Comparison of ENCODE assay signal across 9 cellular contexts in genomic region chr20:34544109-34544793, GRCh38. TPM values are rescaled to one million over a fixed set of nuclear protein-coding genes. Genes with fewer than 3 reads are reported as not detected.
A peak's percentile ranks its signal among the peaks of the same experiment; 100 is the strongest.
DNase-seq lines count a peak whose midpoint lies in the region; TF ChIP-seq lines count a peak whose summit lies in the region.
"Had no signal": no experiment of that assay in that cellular context is flagged by ENCODE, and none has a peak within 500 bp of the region (broad histone marks: within the 10 kb centered on the region; RNA-seq: fewer than 3 reads in every experiment).

No MANE protein-coding gene starts in this region.

- peak overlapping the region; percentile 19; the same call in 1 of the 2 replicates for H3K4me2 ChIP-seq in DOHH2 (ENCODE audit: low read length)
- H3K4me2 ChIP-seq in neuronal stem cell (ENCODE audit: insufficient read depth, low read length, poor library complexity, severe bottlenecking): no peak overlapping the region

- no peaks in the 10 kb centered on the region for H3K9me3 ChIP-seq in DOHH2 (ENCODE audit: control insufficient read depth, insufficient read depth, low read length)
- H3K9me3 ChIP-seq in endodermal cell (ENCODE audit: control insufficient read depth, low read length): no peaks in the 10 kb centered on the region
- no peaks in the 10 kb centered on the region for H3K9me3 ChIP-seq in neuronal stem cell (replicated peaks in 1 of 2; ENCODE audit: control insufficient read depth in 2 of 2, insufficient read depth in 1 of 2, low read depth in 1 of 2, low read length in 2 of 2)

- peak overlapping the region; percentile 4 for H3K23ac ChIP-seq in neuronal stem cell (ENCODE audit: low read depth, low read length, poor library complexity)

- no peaks in the 10 kb centered on the region for H3K27me3 Mint-ChIP-seq in endodermal cell (ENCODE audit: insufficient read depth)

- peaks cover 19% of the 10 kb centered on the region for H3K4me1 Mint-ChIP-seq in endodermal cell

- H3K4me3 Mint-ChIP-seq in endodermal cell: peak overlapping the region; percentile 29

- H2AFZ ChIP-seq in neuronal stem cell (ENCODE audit: low read length): no peak overlapping the region

- no peak overlapping the region for H3K14ac ChIP-seq in neuronal stem cell (ENCODE audit: low read length)

- H3K79me2 ChIP-seq in DOHH2 (ENCODE audit: control insufficient read depth, low read length): no peaks in the 10 kb centered on the region

- TF ChIP-seq CTCF in DOHH2 (IDR thresholded peaks at IDR 0.05; ENCODE audit: low read depth, low read length, poor library complexity, severe bottlenecking) (no peak), endodermal cell (conservative IDR thresholded peaks at IDR 0.05) (peak; percentile 20), GM13976 (IDR thresholded peaks at IDR 0.05; ENCODE audit: borderline replicate concordance, control extremely low read depth, extremely low read depth, insufficient read depth, missing control alignments) (no peak), RWPE1 (conservative IDR thresholded peaks at IDR 0.05; ENCODE audit: low read depth) (no peak)

- no peak overlapping the region for H3K27ac Mint-ChIP-seq in endodermal cell

- no peaks in the 10 kb centered on the region for H3K9me3 Mint-ChIP-seq in endodermal cell

- H2BK15ac ChIP-seq in neuronal stem cell (ENCODE audit: low read length): no peak overlapping the region

- H4K20me1 ChIP-seq in DOHH2 (ENCODE audit: control insufficient read depth, insufficient read depth, low read depth, low read length): no peaks in the 10 kb centered on the region

- H2BK12ac ChIP-seq in neuronal stem cell (ENCODE audit: low read length): no peak overlapping the region

- no peak overlapping the region for H2BK120ac ChIP-seq in neuronal stem cell (ENCODE audit: low read depth, low read length)

- CTCF ChIA-PET in RWPE1 (lab: Yijun Ruan, JAX): interaction anchor here (0.7 to 1.6 kb wide), 5 partner anchors 10 to 41 kb away, joined by 3 read pairs; no protein-coding TSS in a partner anchor

- no peaks in the 10 kb centered on the region for H3K9me2 ChIP-seq in DOHH2 (replicated peaks; ENCODE audit: control insufficient read depth, low read length)

- H3K4ac ChIP-seq in neuronal stem cell (ENCODE audit: low read length): no peak overlapping the region

- no peaks in the 10 kb centered on the region for H3K79me1 ChIP-seq in neuronal stem cell (ENCODE audit: low read depth, low read length)

- peaks cover 28% of the 10 kb centered on the region for H3K36me3 Mint-ChIP-seq in endodermal cell (ENCODE audit: low read depth)

- H3K27ac ChIP-seq in DOHH2 (ENCODE audit: low read depth, low read length): no peak overlapping the region
- H3K27ac ChIP-seq in endodermal cell (ENCODE audit: low read depth, low read length): no peak overlapping the region
- no peak overlapping the region for H3K27ac ChIP-seq in neuronal stem cell (replicated peaks; ENCODE audit: low read length)
- no peak overlapping the region for H3K27ac ChIP-seq in RWPE1

- H2AK5ac ChIP-seq in neuronal stem cell (ENCODE audit: low read depth, low read length): no peak overlapping the region

- H4K8ac ChIP-seq in neuronal stem cell (ENCODE audit: low read depth, low read length): no peak overlapping the region

- peaks cover 7% of the 10 kb centered on the region; the same call in 1 of the 2 replicates for H3K36me3 ChIP-seq in DOHH2 (ENCODE audit: control insufficient read depth, low read length)
- H3K36me3 ChIP-seq in endodermal cell (ENCODE audit: control insufficient read depth, insufficient read depth, low read length): peaks cover 27% of the 10 kb centered on the region
- peaks cover 10 to 31% of the 10 kb centered on the region in 2 donors for H3K36me3 ChIP-seq in neuronal stem cell (replicated peaks in 1 of 2; ENCODE audit: control insufficient read depth in 2 of 2, insufficient read depth in 2 of 2, low read length in 2 of 2)

- H3K4me3 ChIP-seq in DOHH2 (ENCODE audit: low read length): no peak overlapping the region
- H3K4me3 ChIP-seq in endodermal cell (ENCODE audit: low read length): no peak overlapping the region
- peak overlapping the region in 1 of 2 donors; percentile 31 for H3K4me3 ChIP-seq in neuronal stem cell (ENCODE audit: low read length in 2 of 2)

- 0 out of 2 replicates have a peak, but pooled peaks cover 3% of the 10 kb centered on the region for H3K4me1 ChIP-seq in DOHH2 (ENCODE audit: control insufficient read depth, low read length)
- H3K4me1 ChIP-seq in endodermal cell (ENCODE audit: control insufficient read depth, insufficient read depth, low read length): no peaks in the 10 kb centered on the region
- peaks cover 0 to 4% of the 10 kb centered on the region in 2 donors for H3K4me1 ChIP-seq in neuronal stem cell (ENCODE audit: control insufficient read depth in 2 of 2, insufficient read depth in 1 of 2, low read depth in 1 of 2, low read length in 2 of 2)

- H3K9ac ChIP-seq in endodermal cell (ENCODE audit: extremely low read depth, low read length, poor library complexity, severe bottlenecking): no peak overlapping the region
- H3K9ac ChIP-seq in neuronal stem cell (ENCODE audit: low read depth, low read length, poor library complexity): peak overlapping the region; percentile 46

- POLR2A ChIA-PET in RWPE1 (lab: Yijun Ruan, JAX; ENCODE audit: low non-redundant PET): interaction anchor here (0.6 kb wide), 1 partner anchor 740 kb away, joined by 7 read pairs; no protein-coding TSS in a partner anchor

- H2BK5ac ChIP-seq in neuronal stem cell (ENCODE audit: low read length): no peak overlapping the region

- H3K18ac ChIP-seq in neuronal stem cell (ENCODE audit: low read length): no peak overlapping the region

- no peak overlapping the region for H4K91ac ChIP-seq in neuronal stem cell (ENCODE audit: low read depth, low read length, poor library complexity)

- no peaks in the 10 kb centered on the region for H3F3A ChIP-seq in DOHH2 (ENCODE audit: control insufficient read depth, insufficient read depth)

- peak; percentile 9 for DNase-seq in T-helper 9 cell
- peak; percentile 75 for DNase-seq in endodermal cell
- no peak for DNase-seq in neuronal stem cell (ENCODE audit: low spot score)
- no peak for DNase-seq in NCI-H1092 treated with DMSO at 0.1 percent for 48 hours (lab: John Stamatoyannopoulos, UW)
- no peak for DNase-seq in Kasumi-1 (lab: John Stamatoyannopoulos, UW)
- no peak for DNase-seq in GM13976 (ENCODE audit: low spot score)
- no peak for DNase-seq in RWPE1 (ENCODE audit: low spot score)
- DNase-seq: GF-D8 had no signal

- H3K27me3 ChIP-seq in DOHH2 (ENCODE audit: control insufficient read depth, low read length): no peaks in the 10 kb centered on the region
- H3K27me3 ChIP-seq in endodermal cell (ENCODE audit: control insufficient read depth, insufficient read depth, low read length, poor library complexity, severe bottlenecking): no peaks in the 10 kb centered on the region
- H3K27me3 ChIP-seq in neuronal stem cell (ENCODE audit: control insufficient read depth in 3 of 3, insufficient read depth in 3 of 3, low read depth in 1 of 3, low read length in 3 of 3): no peaks in the 10 kb centered on the region

- in situ Hi-C loops in GM13976 (cut with MboI; ENCODE audit: low sequenced_read_pairs, unreplicated experiment): no loop called here

- 58 to 74% methylated on average over 15 to 19 of the region's 19 CpGs for WGBS in endodermal cell (ENCODE audit: insufficient coverage in 1 of 2, insufficient read length in 1 of 2), 2 experiments
- WGBS in neuronal stem cell (ENCODE audit: extremely low coverage in 2 of 2, insufficient read length in 2 of 2, insufficient replicate concordance in 1 of 2), 2 donors: no CpG with 5 or more reads among the region's 19 CpGs

RNA-seq across cellular contexts. Expression of gene MAP1LC3A, which starts 14.3 kb away (rescaled TPM):
- 10 to 100 TPM; 19.0 to 41.6 TPM for total RNA-seq in endodermal cell
- polyA plus RNA-seq in endodermal cell (2013, experiment 1 of 2): 31.0 TPM
- 29.1 TPM for polyA plus RNA-seq in endodermal cell (2013, experiment 2 of 2)
- polyA plus RNA-seq in neuronal stem cell (2013, experiment 1 of 2): 10.4 TPM
- polyA plus RNA-seq in neuronal stem cell (2013, experiment 2 of 2): 10.7 TPM

RNA-seq across cellular contexts. Expression of gene DYNLRB1, which starts 28.0 kb away (rescaled TPM):
- total RNA-seq in endodermal cell: 100 to 1,000 TPM; 194 to 213 TPM
- polyA plus RNA-seq in endodermal cell (2013, experiment 1 of 2): 214 TPM
- 205 TPM for polyA plus RNA-seq in endodermal cell (2013, experiment 2 of 2)
- 334 TPM for polyA plus RNA-seq in neuronal stem cell (2013, experiment 1 of 2)
- polyA plus RNA-seq in neuronal stem cell (2013, experiment 2 of 2): 321 TPM

Comparison
In these comparisons a context has a peak if more than half of its experiments do, and no peak if none do; other contexts are left out.
1. DNase-seq: peak in T-helper 9 cell (single experiment) and endodermal cell (single experiment); none in neuronal stem cell (single experiment), NCI-H1092 treated with DMSO at 0.1 percent for 48 hours (single experiment), Kasumi-1 (0 of 2), GM13976 (single experiment) and RWPE1 (single experiment).